Comparison of ENCODE assay signal across 9 cellular contexts in the genomic region with DNA sequence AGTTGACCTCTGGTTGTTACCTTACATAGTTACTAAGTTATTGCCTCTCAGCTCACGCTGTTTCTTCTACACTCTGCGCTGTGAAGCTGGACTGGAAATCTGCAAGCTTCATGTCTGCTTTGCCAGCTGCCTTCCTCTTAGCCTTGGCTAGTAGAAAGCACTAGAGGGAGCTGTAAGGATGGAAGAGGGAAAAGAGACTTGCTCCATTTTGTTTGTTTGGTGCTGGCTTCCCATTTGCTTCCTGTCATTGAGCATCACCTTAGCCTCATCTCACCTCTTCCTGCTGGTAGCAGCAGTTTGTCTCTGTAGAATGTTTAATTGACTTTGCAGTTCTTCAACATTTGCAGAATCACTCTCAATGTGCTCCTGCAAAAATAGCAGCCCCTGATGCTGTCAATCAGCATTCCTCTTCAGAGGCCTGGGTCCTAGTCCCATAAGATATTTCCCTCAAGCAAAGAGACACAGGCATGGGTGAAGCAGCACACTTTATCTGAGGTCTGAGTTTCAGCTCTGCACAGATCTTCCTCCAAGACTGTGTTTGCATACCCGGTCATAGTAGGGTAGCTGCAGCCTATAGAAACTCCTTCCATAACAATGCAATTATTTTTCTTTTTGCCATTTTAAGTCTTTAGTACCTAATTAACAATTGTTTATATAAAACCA.
A peak's percentile ranks its signal among the peaks of the same experiment; 100 is the strongest.
DNase-seq lines count a peak whose midpoint lies in the region; ATAC-seq, FAIRE-seq and TF ChIP-seq lines count a peak whose summit lies in the region.
"Had no signal": no experiment of that assay in that cellular context is flagged by ENCODE, and none has a peak within 500 bp of the region (broad histone marks: within the 10 kb centered on the region; RNA-seq: fewer than 3 reads in every experiment).

No MANE protein-coding gene starts in this region.

- H3K9ac ChIP-seq in KMS-11: no peak overlapping the region

- no peaks in the 10 kb centered on the region for H4K20me1 ChIP-seq in KMS-11 (ENCODE audit: insufficient read depth)

- H3K79me2 ChIP-seq in KMS-11 (ENCODE audit: insufficient read depth, low read depth): no peaks in the 10 kb centered on the region

- H2AFZ ChIP-seq in KMS-11 (ENCODE audit: low read depth): no peak overlapping the region

- no peak for DNase-seq in BE2C
- DNase-seq in SK-MEL-5 (ENCODE audit: low read depth, low spot score): peak; percentile 75
- DNase-seq in iPS-NIHi11 (ENCODE audit: low spot score): peak; percentile 62
- DNase-seq in activated CD8-positive, alpha-beta memory T cell treated with anti-CD3 and anti-CD28 coated beads, Interleukin-2, amount 50 U/mL, for 48 hours: no peak
- no peak for DNase-seq in RCC 7860 (ENCODE audit: low spot score)
- DNase-seq: MG63 had no signal

- no peak overlapping the region for H3K27ac ChIP-seq in KMS-11

- H3K9me3 ChIP-seq in BE2C: no peaks in the 10 kb centered on the region
- H3K9me3 ChIP-seq: MG63 had no signal

- H3K27me3 ChIP-seq in BE2C (no peaks in the 10 kb centered on the region), KMS-11 (ENCODE audit: insufficient read depth, low read depth) (no peaks in the 10 kb centered on the region)
- H3K27me3 ChIP-seq: MG63 had no signal

- TF ChIP-seq CTCF in BE2C (IDR thresholded peaks at IDR 0.05; ENCODE audit: low read depth, low read length) (peak; percentile 24; the same call in 1 of the 2 replicates), KMS-11 (conservative IDR thresholded peaks at IDR 0.05; ENCODE audit: low read depth, low read length) (0 out of 2 replicates have a peak, but pooled peaks have one; percentile 19)

- in situ Hi-C loops in SK-MEL-5 (cut with HindIII; ENCODE audit: low pct_unique_long_range_greater_than_20kb, low sequenced_read_pairs): no loop called here

- no peak overlapping the region for H3K4me2 ChIP-seq in KMS-11

- ATAC-seq in GM19035 (IDR thresholded peaks at IDR 0.05; ENCODE audit: unreplicated experiment) (no peak), HG03135 (IDR thresholded peaks at IDR 0.05; ENCODE audit: unreplicated experiment) (no peak)

- H3K4me3 ChIP-seq in BE2C (ENCODE audit: low read depth, low read length) (no peak overlapping the region), KMS-11 (IDR thresholded peaks at IDR 0.05; ENCODE audit: insufficient read depth, low read depth, low read length) (no peak overlapping the region)
- H3K4me3 ChIP-seq: MG63 had no signal

- H3K36me3 ChIP-seq in BE2C: no peaks in the 10 kb centered on the region
- H3K36me3 ChIP-seq in KMS-11 (ENCODE audit: insufficient read depth): no peaks in the 10 kb centered on the region
- H3K36me3 ChIP-seq: MG63 had no signal

- H3K4me1 ChIP-seq in BE2C (no peaks in the 10 kb centered on the region), KMS-11 (ENCODE audit: low read depth, poor library complexity, severe bottlenecking) (no peaks in the 10 kb centered on the region)

- FAIRE-seq in RCC 7860 (lab: Jason Lieb, UNC): no peak

Comparison
In these comparisons a context has a peak if more than half of its experiments do, and no peak if none do; other contexts are left out.
1. DNase-seq: peak in SK-MEL-5 (single experiment) and iPS-NIHi11 (single experiment); none in BE2C (single experiment), activated CD8-positive, alpha-beta memory T cell treated with anti-CD3 and anti-CD28 coated beads, Interleukin-2, amount 50 U/mL, for 48 hours (single experiment) and RCC 7860 (single experiment).